ENCODE assay signal across 8 cellular contexts in genomic region chr9:38478211-38478610, GRCh38. TPM values are rescaled to one million over a fixed set of nuclear protein-coding genes. Genes with fewer than 3 reads are reported as not detected.
"Had no signal": no experiment of that assay in that cellular context is flagged by ENCODE, and none has a peak within 500 bp of the region (broad histone marks: within the 10 kb centered on the region; RNA-seq: fewer than 3 reads in every experiment).

No MANE protein-coding gene starts in this region.

- H3K4me3 Mint-ChIP-seq: IgD-negative memory B cell had no signal

- H3K4me3 ChIP-seq: K562 had no signal

- ATAC-seq: HepG2, K562 had no signal

- H3K27ac ChIP-seq: HL-60 had no signal

- H3K4me1 Mint-ChIP-seq: IgD-negative memory B cell had no signal

- H3K36me3 Mint-ChIP-seq: IgD-negative memory B cell had no signal

- FAIRE-seq: HepG2, HTR-8/SVneo, K562 had no signal

- DNase-seq: IMR-90, KBM-7 had no signal

RNA-seq across cellular contexts. Expression of gene IGFBPL1, which starts 54.0 kb away (rescaled TPM):
- total RNA-seq: HT-29, IMR-90, K562 had no signal
- polyA plus RNA-seq: HepG2, IgD-negative memory B cell, IMR-90, K562 had no signal
